Comparison of ENCODE assay signal across 8 cellular contexts in genomic region chr6:28104392-28105250, GRCh38. TPM values are rescaled to one million over a fixed set of nuclear protein-coding genes. Genes with fewer than 3 reads are reported as not detected.
DNase-seq lines count a peak whose midpoint lies in the region; ATAC-seq and TF ChIP-seq lines count a peak whose summit lies in the region.

No MANE protein-coding gene starts in this region.

- H3K9me3 Mint-ChIP-seq in chondrocyte (ENCODE audit: low read depth) = no peaks in the 10 kb centered on the region

- peak; percentile 64 for TF ChIP-seq CTCF in AG09319 (IDR thresholded peaks at IDR 0.05; ENCODE audit: low read depth, low read length)
- peak; percentile 78 for TF ChIP-seq CTCF in chondrocyte (IDR thresholded peaks at IDR 0.05)

- DNase-seq in AG09319 (ENCODE audit: extremely low read depth, low read depth) (peak; percentile 44), NCI-H226 (peak; percentile 79), chondrocyte (ENCODE audit: low spot score) (peak; percentile 93)
- peak; percentile 77 for DNase-seq in activated CD4-positive, alpha-beta T cell treated with anti-CD3 and anti-CD28 coated beads for 1 hour
- peak; percentile 53 to 71 for DNase-seq in stimulated activated CD4-positive, alpha-beta T cell treated with anti-CD3 and anti-CD28 coated beads, Interleukin-1b, Interleukin-23, amount 100 ng/mL, for 1 hour (ENCODE audit: low read depth in 2 of 2)

- H3K27ac Mint-ChIP-seq in chondrocyte (ENCODE audit: unreplicated experiment) = peak overlapping the region; percentile 73

- ATAC-seq in GM18907 (IDR thresholded peaks at IDR 0.05; ENCODE audit: unreplicated experiment) (peak; percentile 98), HG03159 (IDR thresholded peaks at IDR 0.05; ENCODE audit: unreplicated experiment) (peak; percentile 99)

- peak overlapping the region; percentile 78 for H3K27ac ChIP-seq in layer of hippocampus (ENCODE audit: low read depth, low read length)

- peaks cover 9% of the 10 kb centered on the region for H3K27me3 Mint-ChIP-seq in chondrocyte (ENCODE audit: low read depth)

- no peaks in the 10 kb centered on the region for H3K36me3 Mint-ChIP-seq in chondrocyte (ENCODE audit: low read depth)

- H3K4me1 Mint-ChIP-seq in chondrocyte (ENCODE audit: low read depth) = peaks cover 10% of the 10 kb centered on the region

- H3K27me3 ChIP-seq in layer of hippocampus (ENCODE audit: control insufficient read depth, insufficient read depth, low read length) = no peaks in the 10 kb centered on the region

- H3K4me3 Mint-ChIP-seq in chondrocyte (ENCODE audit: unreplicated experiment) = peak overlapping the region; percentile 83

RNA-seq across cellular contexts. Expression of gene ZSCAN16, which starts 19.8 kb away (rescaled TPM):
- total RNA-seq in chondrocyte = 2.5 to 3.0 TPM (median 3.0 TPM) in 3 replicates

RNA-seq across cellular contexts. Expression of gene ZNF165, which starts 24.3 kb away (rescaled TPM):
- total RNA-seq in chondrocyte = 0.25 to 0.39 TPM (median 0.26 TPM) in 3 replicates

RNA-seq across cellular contexts. Expression of gene ZKSCAN8, which starts 37.1 kb away (rescaled TPM):
- 21.4 to 25.6 TPM (median 22.2 TPM) in 3 replicates for total RNA-seq in chondrocyte

Comparison
In these comparisons a context has a peak if more than half of its experiments do, and no peak if none do; other contexts are left out.
1. Peak in every context shown above with its lines: DNase-seq, ATAC-seq and H3K27ac ChIP-seq.